ENCODE assay signal across 18 cellular contexts in the genomic region with DNA sequence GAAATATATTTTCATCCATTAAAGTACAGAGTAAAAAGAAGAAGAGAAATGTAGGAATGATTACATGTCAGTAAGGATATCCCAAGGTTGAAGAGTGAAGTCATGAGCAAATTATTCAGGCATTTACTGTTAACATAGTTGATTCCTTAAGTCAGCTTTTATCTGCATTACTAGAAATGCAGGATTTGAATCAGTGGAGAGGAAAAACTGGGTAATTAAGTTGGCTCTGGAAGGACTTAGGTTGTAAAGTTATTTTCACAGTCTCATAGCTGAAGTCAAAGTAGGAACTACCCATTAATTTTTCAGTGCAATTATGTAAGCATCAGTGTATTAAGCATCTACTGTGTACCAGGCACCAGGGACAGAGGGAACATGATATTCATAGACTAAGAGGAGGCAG. TPM values are rescaled to one million over a fixed set of nuclear protein-coding genes. Genes with fewer than 3 reads are reported as not detected.
DNase-seq lines count a peak whose midpoint lies in the region; ATAC-seq and TF ChIP-seq lines count a peak whose summit lies in the region.
"Had no signal": no experiment of that assay in that cellular context is flagged by ENCODE, and none has a peak within 500 bp of the region (broad histone marks: within the 10 kb centered on the region; RNA-seq: fewer than 3 reads in every experiment).

No MANE protein-coding gene starts in this region.

- intact Hi-C loops in CD8-positive, alpha-beta T cell (cut with DNase I, micrococcal nuclease), result no loop called here
- intact Hi-C loops in dendritic cell treated with granulocyte-macrophage colony-stimulating factor and Interleukin-4, amounts not matched to agents 40 ng/mL and 50 ng/mL, for 4 days (cut with micrococcal nuclease), result no loop called here

- no peak for TF ChIP-seq CTCF in CD8-positive, alpha-beta T cell (IDR thresholded peaks at IDR 0.05)
- no peak for TF ChIP-seq CTCF in osteoblast (IDR thresholded peaks at IDR 0.05; ENCODE audit: extremely low read depth, low read depth, low read length)

- H3K4me2 ChIP-seq in osteoblast (ENCODE audit: insufficient read depth, low read length), result no peak overlapping the region

- POLR2A ChIA-PET in CD8-positive, alpha-beta T cell (lab: Charles Lee), result interaction anchor here (0.6 kb wide), 1 partner anchor 535 kb away, joined by 3 read pairs; no protein-coding TSS in a partner anchor

- H3K27ac ChIP-seq in CD8-positive, alpha-beta T cell (ENCODE audit: low read depth, low read length), result no peak overlapping the region
- peak overlapping the region; percentile 37 for H3K27ac ChIP-seq in osteoblast (ENCODE audit: low read depth, low read length)
- H3K27ac ChIP-seq: HL-60, parathyroid adenoma, SJSA1 had no signal

- no peaks in the 10 kb centered on the region for H3K27me3 Mint-ChIP-seq in CD8-positive, alpha-beta T cell (ENCODE audit: low read depth)
- H3K27me3 Mint-ChIP-seq in dendritic cell treated with granulocyte-macrophage colony-stimulating factor and Interleukin-4, amounts not matched to agents 40 ng/mL and 50 ng/mL, for 4 days, result no peaks in the 10 kb centered on the region
- H3K27me3 Mint-ChIP-seq: activated naive CD4-positive, alpha-beta T cell treated with anti-CD3 and anti-CD28 coated beads, Interleukin-2, amount 10 ng/mL, durations not matched to agents 7 days and 5 days had no signal

- peaks cover 24% of the 10 kb centered on the region for H3K4me1 ChIP-seq in CD8-positive, alpha-beta T cell (ENCODE audit: insufficient read depth, low read length)
- peaks cover 10% of the 10 kb centered on the region for H3K4me1 ChIP-seq in osteoblast (ENCODE audit: insufficient read depth, low read length)
- H3K4me1 ChIP-seq: parathyroid adenoma, SJSA1 had no signal

- H4K20me1 ChIP-seq in osteoblast (ENCODE audit: insufficient read depth, low read length), result peaks cover 5% of the 10 kb centered on the region

- H3K27me3 ChIP-seq in CD8-positive, alpha-beta T cell (ENCODE audit: insufficient read depth, low read length), result no peaks in the 10 kb centered on the region
- H3K27me3 ChIP-seq in osteoblast (ENCODE audit: insufficient read depth, low read length), result no peaks in the 10 kb centered on the region
- H3K27me3 ChIP-seq: SJSA1 had no signal

- CTCF ChIA-PET in CD8-positive, alpha-beta T cell (lab: Charles Lee), result no interaction called here

- DNase-seq in CD8-positive, alpha-beta T cell, result no peak
- DNase-seq in NCI-H226, result peak; percentile 36
- DNase-seq in osteoblast (ENCODE audit: insufficient read length, low spot score, missing footprints), result no peak
- no peak for DNase-seq in T1000 (lab: John Stamatoyannopoulos, UW)
- DNase-seq in KG1 (lab: John Stamatoyannopoulos, UW), result no peak
- no peak for DNase-seq in NCI-H2107 treated with DMSO at 0.1 percent for 48 hours (lab: John Stamatoyannopoulos, UW; ENCODE audit: unreplicated experiment)
- DNase-seq: activated naive CD4-positive, alpha-beta T cell treated with anti-CD3 and anti-CD28 coated beads, Interleukin-2, amount 10 ng/mL, durations not matched to agents 7 days and 5 days; caudate nucleus; glutamatergic neuron; mucosa of descending colon; NCI-H1436; stimulated activated CD4-positive, alpha-beta T cell treated with anti-CD3 and anti-CD28 coated beads, Interleukin-12 subunit alpha, Interleukin-12 subunit beta, amount 100 ng/mL, for 4 hours had no signal

- peaks cover 3% of the 10 kb centered on the region for H3K36me3 ChIP-seq in CD8-positive, alpha-beta T cell (ENCODE audit: insufficient read depth, low read length)
- peaks cover 37% of the 10 kb centered on the region for H3K36me3 ChIP-seq in osteoblast (ENCODE audit: insufficient read depth, low read length)

- H2AFZ ChIP-seq in osteoblast (ENCODE audit: low read length), result no peak overlapping the region
- H2AFZ ChIP-seq: parathyroid adenoma had no signal

- H3K9me3 Mint-ChIP-seq in CD8-positive, alpha-beta T cell, result no peaks in the 10 kb centered on the region
- H3K9me3 Mint-ChIP-seq in dendritic cell treated with granulocyte-macrophage colony-stimulating factor and Interleukin-4, amounts not matched to agents 40 ng/mL and 50 ng/mL, for 4 days, result no peaks in the 10 kb centered on the region
- H3K9me3 Mint-ChIP-seq: activated naive CD4-positive, alpha-beta T cell treated with anti-CD3 and anti-CD28 coated beads, Interleukin-2, amount 10 ng/mL, durations not matched to agents 7 days and 5 days had no signal

- H3K27ac Mint-ChIP-seq in CD8-positive, alpha-beta T cell, result peak overlapping the region; percentile 2
- H3K27ac Mint-ChIP-seq in dendritic cell treated with granulocyte-macrophage colony-stimulating factor and Interleukin-4, amounts not matched to agents 40 ng/mL and 50 ng/mL, for 4 days, result peak overlapping the region; percentile 28
- H3K27ac Mint-ChIP-seq: activated naive CD4-positive, alpha-beta T cell treated with anti-CD3 and anti-CD28 coated beads, Interleukin-2, amount 10 ng/mL, durations not matched to agents 7 days and 5 days had no signal

- H3K79me2 ChIP-seq in osteoblast (ENCODE audit: insufficient read depth, low read length), result peaks cover 84% of the 10 kb centered on the region

- peaks cover 58% of the 10 kb centered on the region for H3K36me3 Mint-ChIP-seq in CD8-positive, alpha-beta T cell
- H3K36me3 Mint-ChIP-seq in dendritic cell treated with granulocyte-macrophage colony-stimulating factor and Interleukin-4, amounts not matched to agents 40 ng/mL and 50 ng/mL, for 4 days (ENCODE audit: low read depth), result peaks cover 88% of the 10 kb centered on the region

- H3K9me3 ChIP-seq in CD8-positive, alpha-beta T cell (ENCODE audit: low read length), result no peaks in the 10 kb centered on the region
- no peaks in the 10 kb centered on the region for H3K9me3 ChIP-seq in osteoblast (ENCODE audit: low read depth, low read length)
- H3K9me3 ChIP-seq: mucosa of descending colon, SJSA1 had no signal

- no peak overlapping the region for H3K4me3 ChIP-seq in CD8-positive, alpha-beta T cell (ENCODE audit: low read depth, low read length)
- H3K4me3 ChIP-seq in osteoblast (ENCODE audit: insufficient read depth, low read length), result no peak overlapping the region
- H3K4me3 ChIP-seq: mucosa of descending colon, SJSA1 had no signal

- ATAC-seq in CD8-positive, alpha-beta T cell, result no peak
- ATAC-seq: HCT116, mucosa of descending colon had no signal

- no peak overlapping the region for H3K4me3 Mint-ChIP-seq in CD8-positive, alpha-beta T cell
- H3K4me3 Mint-ChIP-seq in dendritic cell treated with granulocyte-macrophage colony-stimulating factor and Interleukin-4, amounts not matched to agents 40 ng/mL and 50 ng/mL, for 4 days, result no peak overlapping the region
- H3K4me3 Mint-ChIP-seq: activated naive CD4-positive, alpha-beta T cell treated with anti-CD3 and anti-CD28 coated beads, Interleukin-2, amount 10 ng/mL, durations not matched to agents 7 days and 5 days had no signal

- H3K4me1 Mint-ChIP-seq in CD8-positive, alpha-beta T cell (ENCODE audit: low read depth), result peaks cover 31% of the 10 kb centered on the region
- peaks cover 34% of the 10 kb centered on the region for H3K4me1 Mint-ChIP-seq in dendritic cell treated with granulocyte-macrophage colony-stimulating factor and Interleukin-4, amounts not matched to agents 40 ng/mL and 50 ng/mL, for 4 days (ENCODE audit: low read depth)

RNA-seq across cellular contexts. Expression of gene NAA20, which starts 7.8 kb away (rescaled TPM):
- 10 to 100 TPM; 32.9 to 33.2 TPM for total RNA-seq in CD8-positive, alpha-beta T cell
- total RNA-seq in osteoblast, result 32.6 and 43.3 TPM in 2 replicates

RNA-seq across cellular contexts. Expression of gene CRNKL1, which starts 27.3 kb away (rescaled TPM):
- total RNA-seq in CD8-positive, alpha-beta T cell, result 10 to 100 TPM; 34.1 to 39.7 TPM
- 31.5 and 33.7 TPM in 2 replicates for total RNA-seq in osteoblast

RNA-seq across cellular contexts. Expression of gene CFAP61, which starts 27.4 kb away (rescaled TPM):
- not detected for total RNA-seq in CD8-positive, alpha-beta T cell
- total RNA-seq in osteoblast, result not detected in 2 replicates
- total RNA-seq: endothelial cell of umbilical vein, SJSA1 had no signal
